In the genomic region with DNA sequence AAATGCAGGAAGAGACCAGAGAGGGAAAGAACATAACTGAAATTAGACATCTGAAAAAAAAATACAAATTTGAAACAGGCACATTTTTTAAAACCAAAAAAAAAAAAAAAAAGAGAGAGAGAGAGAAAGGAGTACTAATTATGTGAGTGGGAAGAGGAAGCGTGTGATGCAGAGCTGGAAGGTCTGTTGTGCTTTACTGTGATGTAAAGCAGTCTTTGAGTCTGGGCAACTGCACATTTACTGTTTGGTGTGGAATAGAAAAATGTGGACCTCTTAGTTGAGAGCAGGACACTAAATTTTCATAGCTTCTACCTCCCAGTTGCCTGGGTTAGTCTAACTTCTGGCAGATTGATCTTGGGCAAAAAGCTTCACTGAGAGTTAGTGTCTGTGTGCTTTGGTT, we compare ENCODE assay signal across 33 cellular contexts. TPM values are rescaled to one million over a fixed set of nuclear protein-coding genes. Genes with fewer than 3 reads are reported as not detected.
"Had no signal": no experiment of that assay in that cellular context is flagged by ENCODE, and none has a peak within 500 bp of the region (broad histone marks: within the 10 kb centered on the region; RNA-seq: fewer than 3 reads in every experiment).

No MANE protein-coding gene starts in this region.

- ATAC-seq: effector memory CD8-positive, alpha-beta T cell; gastrocnemius medialis; left cardiac atrium; pancreas; sciatic nerve; stimulated activated naive CD8-positive, alpha-beta T cell treated with anti-CD3 and anti-CD28 coated beads, Interleukin-15, amount 100 ng/mL, for 72 hours had no signal

- H3K9me3 ChIP-seq: gastrocnemius medialis, pancreas, prostate gland, uterus had no signal

- H3K4me3 ChIP-seq: gastrocnemius medialis, pancreas, prostate gland, skin epidermis, uterus had no signal

- H3K9me3 Mint-ChIP-seq: activated naive CD4-positive, alpha-beta T cell treated with anti-CD3 and anti-CD28 coated beads, Interleukin-2, amount 10 ng/mL, durations not matched to agents 7 days and 5 days; activated naive CD8-positive, alpha-beta T cell treated with anti-CD3 and anti-CD28 coated beads, Interleukin-2, amount 10 ng/mL, durations not matched to agents 7 days and 5 days; activated T-helper 1 cell treated with anti-CD3 and anti-CD28 coated beads, Interleukin-12 subunit alpha, Interleukin-12 subunit beta, Interleukin-2, Interleukin-4 antibody, amounts not matched to agents 30 ng/mL and 10 ng/mL and 1 ng/mL, durations not matched to agents 14 hours and 24 hours and 36 hours; effector memory CD8-positive, alpha-beta T cell; naive B cell; stimulated activated naive CD8-positive, alpha-beta T cell treated with anti-CD3 and anti-CD28 coated beads, Interleukin-15, amount 100 ng/mL, for 72 hours; type B pancreatic cell had no signal

- H3K36me3 Mint-ChIP-seq: activated naive CD4-positive, alpha-beta T cell treated with anti-CD3 and anti-CD28 coated beads, Interleukin-2, amount 10 ng/mL, durations not matched to agents 7 days and 5 days; activated naive CD8-positive, alpha-beta T cell treated with anti-CD3 and anti-CD28 coated beads, Interleukin-2, amount 10 ng/mL, durations not matched to agents 7 days and 5 days; naive B cell; type B pancreatic cell had no signal

- H3K4me1 ChIP-seq: gastrocnemius medialis, pancreas, prostate gland, uterus had no signal

- H3K27ac ChIP-seq: brain microvascular endothelial cell, gastrocnemius medialis, pancreas, prostate gland, skin epidermis, uterus had no signal

- DNase-seq: activated CD4-positive, alpha-beta T cell treated with anti-CD3 and anti-CD28 coated beads for 4 hours; activated CD4-positive, alpha-beta T cell treated with anti-CD3 and anti-CD28 coated beads, Interleukin-2, amount 50 U/mL, for 4 hours; activated CD4-positive, CD25-positive, alpha-beta regulatory T cell; activated CD8-positive, alpha-beta memory T cell treated with anti-CD3 and anti-CD28 coated beads, Interleukin-2, amount 50 U/mL, for 4 hours; activated effector memory CD4-positive, alpha-beta T cell treated with anti-CD3 and anti-CD28 coated beads, Interleukin-2, amount 50 U/mL, for 16 hours; activated naive CD4-positive, alpha-beta T cell treated with anti-CD3 and anti-CD28 coated beads, Interleukin-2, amount 10 ng/mL, durations not matched to agents 7 days and 5 days; activated naive CD8-positive, alpha-beta T cell treated with anti-CD3 and anti-CD28 coated beads, Interleukin-2, amount 10 ng/mL, durations not matched to agents 7 days and 5 days; activated T-cell treated with anti-CD3 and anti-CD28 coated beads, Interleukin-2, amount 50 U/mL, for 1 hour; amniotic stem cell; brain microvascular endothelial cell; cortex of kidney; effector memory CD8-positive, alpha-beta T cell; erythroblast; gastrocnemius medialis; hippocampal formation; left cardiac atrium; mammary epithelial cell; naive B cell; nucleus accumbens; pancreas; retina; stimulated activated CD4-positive, alpha-beta T cell treated with anti-CD3 and anti-CD28 coated beads, Interleukin-12 subunit alpha, Interleukin-12 subunit beta, amount 100 ng/mL, for 4 hours; stimulated activated CD4-positive, alpha-beta T cell treated with anti-CD3 and anti-CD28 coated beads, Interleukin-4, amount 100 ng/mL, for 1 hour; stimulated activated naive CD8-positive, alpha-beta T cell treated with anti-CD3 and anti-CD28 coated beads, Interleukin-15, amount 100 ng/mL, for 72 hours; substantia nigra; uterus had no signal

- H3K4me3 Mint-ChIP-seq: activated naive CD4-positive, alpha-beta T cell treated with anti-CD3 and anti-CD28 coated beads, Interleukin-2, amount 10 ng/mL, durations not matched to agents 7 days and 5 days; activated naive CD8-positive, alpha-beta T cell treated with anti-CD3 and anti-CD28 coated beads, Interleukin-2, amount 10 ng/mL, durations not matched to agents 7 days and 5 days; activated T-helper 1 cell treated with anti-CD3 and anti-CD28 coated beads, Interleukin-12 subunit alpha, Interleukin-12 subunit beta, Interleukin-2, Interleukin-4 antibody, amounts not matched to agents 30 ng/mL and 10 ng/mL and 1 ng/mL, durations not matched to agents 14 hours and 24 hours and 36 hours; effector memory CD8-positive, alpha-beta T cell; naive B cell; stimulated activated naive CD8-positive, alpha-beta T cell treated with anti-CD3 and anti-CD28 coated beads, Interleukin-15, amount 100 ng/mL, for 72 hours; type B pancreatic cell had no signal

- H3K27ac Mint-ChIP-seq: activated naive CD4-positive, alpha-beta T cell treated with anti-CD3 and anti-CD28 coated beads, Interleukin-2, amount 10 ng/mL, durations not matched to agents 7 days and 5 days; activated naive CD8-positive, alpha-beta T cell treated with anti-CD3 and anti-CD28 coated beads, Interleukin-2, amount 10 ng/mL, durations not matched to agents 7 days and 5 days; activated T-helper 1 cell treated with anti-CD3 and anti-CD28 coated beads, Interleukin-12 subunit alpha, Interleukin-12 subunit beta, Interleukin-2, Interleukin-4 antibody, amounts not matched to agents 30 ng/mL and 10 ng/mL and 1 ng/mL, durations not matched to agents 14 hours and 24 hours and 36 hours; effector memory CD8-positive, alpha-beta T cell; naive B cell; stimulated activated naive CD8-positive, alpha-beta T cell treated with anti-CD3 and anti-CD28 coated beads, Interleukin-15, amount 100 ng/mL, for 72 hours; type B pancreatic cell had no signal

- H3K36me3 ChIP-seq: brain microvascular endothelial cell, gastrocnemius medialis, pancreas, prostate gland, uterus had no signal

RNA-seq across cellular contexts. Expression of gene LHX9, which starts 16.5 kb away (rescaled TPM):
- total RNA-seq: activated CD8-positive, alpha-beta memory T cell treated with anti-CD3 and anti-CD28 coated beads for 36 hours; activated naive CD8-positive, alpha-beta T cell treated with anti-CD3 and anti-CD28 coated beads, Interleukin-2, amount 10 ng/mL, durations not matched to agents 7 days and 5 days; activated T-helper 1 cell treated with anti-CD3 and anti-CD28 coated beads, Interleukin-12 subunit alpha, Interleukin-12 subunit beta, Interleukin-2, Interleukin-4 antibody, amounts not matched to agents 30 ng/mL and 10 ng/mL and 1 ng/mL, durations not matched to agents 14 hours and 24 hours and 36 hours; astrocyte; mammary epithelial cell had no signal
